ENCODE assay signal across 8 cellular contexts in the genomic region with DNA sequence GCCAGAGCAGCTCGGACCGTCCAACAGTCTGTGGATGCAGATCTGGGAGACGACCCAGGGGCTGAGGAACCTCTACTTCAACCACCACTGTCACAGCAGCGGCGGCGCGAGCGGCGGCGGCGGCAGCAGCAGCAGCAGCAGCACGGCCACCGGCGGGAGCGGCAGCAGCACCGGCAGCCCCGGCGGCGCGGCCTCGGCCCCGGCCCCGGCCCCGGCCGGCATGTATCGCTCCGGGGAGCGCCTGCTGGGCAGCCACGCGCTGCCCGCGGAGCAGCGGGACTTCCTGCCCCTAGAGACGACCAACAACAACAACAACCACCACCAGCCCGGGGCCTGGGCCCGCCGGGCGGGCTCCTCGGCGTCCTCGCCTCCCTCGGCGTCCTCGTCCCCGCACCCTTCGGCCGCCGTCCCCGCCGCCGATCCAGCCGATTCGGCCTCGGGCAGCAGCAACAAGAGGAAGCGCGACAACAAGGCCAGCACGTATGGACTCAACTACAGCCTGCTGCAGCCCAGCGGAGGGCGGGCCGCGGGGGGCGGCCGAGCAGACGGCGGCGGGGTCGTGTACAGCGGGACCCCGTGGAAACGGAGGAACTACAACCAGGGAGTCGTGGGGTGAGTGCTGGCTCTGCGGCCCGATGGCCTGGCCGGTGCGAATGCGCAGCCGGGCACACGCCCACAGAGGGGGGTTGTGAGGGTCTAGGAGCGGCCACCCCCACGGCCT. TPM values are rescaled to one million over a fixed set of nuclear protein-coding genes. Genes with fewer than 3 reads are reported as not detected.
A peak's percentile ranks its signal among the peaks of the same experiment; 100 is the strongest.
DNase-seq lines count a peak whose midpoint lies in the region; ATAC-seq and TF ChIP-seq lines count a peak whose summit lies in the region.

No MANE protein-coding gene starts in this region.

- peak overlapping the region; percentile 39 for H3K27ac ChIP-seq in SJSA1
- H3K27ac ChIP-seq in lung (ENCODE audit: low read depth in 1 of 2, low read length in 1 of 2) = peak overlapping the region; percentile 95 to 97
- peak overlapping the region; percentile 62 for H3K27ac ChIP-seq in stomach smooth muscle (ENCODE audit: low read length)

- peaks cover 21% of the 10 kb centered on the region for H3K36me3 ChIP-seq in SJSA1
- H3K36me3 ChIP-seq in lung (ENCODE audit: control insufficient read depth in 2 of 2, insufficient read depth in 2 of 2, low read length in 2 of 2) = no peaks in the 10 kb centered on the region
- H3K36me3 ChIP-seq in stomach smooth muscle (ENCODE audit: control insufficient read depth in 2 of 2, insufficient read depth in 2 of 2, low read length in 2 of 2) = no peaks in the 10 kb centered on the region

- TF ChIP-seq CTCF in lung (IDR thresholded peaks at IDR 0.05; ENCODE audit: control extremely low read depth, extremely low read depth) = no peak

- H3K4me3 ChIP-seq in SJSA1 = peak overlapping the region; percentile 98
- peak overlapping the region; percentile 92 for H3K4me3 ChIP-seq in lung
- peak overlapping the region; percentile 90 to 93 for H3K4me3 ChIP-seq in stomach smooth muscle (ENCODE audit: low read length in 2 of 2)

- H3K4me1 ChIP-seq in SJSA1 (replicated peaks) (peaks cover 38% of the 10 kb centered on the region), lung (ENCODE audit: control insufficient read depth in 2 of 2, insufficient read depth in 2 of 2, low read length in 2 of 2) (peaks cover 8 to 9% of the 10 kb centered on the region in 2 donors), stomach smooth muscle (ENCODE audit: control insufficient read depth, insufficient read depth, low read length) (peaks cover 26% of the 10 kb centered on the region)

- no peak for DNase-seq in activated naive CD4-positive, alpha-beta T cell (lab: John Stamatoyannopoulos, UW)
- DNase-seq in SJSA1 (ENCODE audit: low read depth in 1 of 2, low spot score in 2 of 2) = peak; percentile 35 to 47
- DNase-seq in lung (ENCODE audit: low spot score) = no peak
- no peak for DNase-seq in NCI-H1092 treated with DMSO at 0.1 percent for 48 hours (lab: John Stamatoyannopoulos, UW)

- H3K9me3 ChIP-seq in SJSA1 (replicated peaks) (no peaks in the 10 kb centered on the region), lung (ENCODE audit: control insufficient read depth in 2 of 2, insufficient read depth in 1 of 2, low read length in 1 of 2) (no peaks in the 10 kb centered on the region), stomach smooth muscle (ENCODE audit: control insufficient read depth in 2 of 2, low read length in 2 of 2) (no peaks in the 10 kb centered on the region)

- WGBS in lung, 2 donors = 1 to 4% methylated on average over 57 to 80 of the region's 80 CpGs

- H3K27me3 Mint-ChIP-seq in activated naive CD4-positive, alpha-beta T cell treated with anti-CD3 and anti-CD28 coated beads, Interleukin-2, amount 50 U/mL, for 24 hours = no peaks in the 10 kb centered on the region
- H3K27me3 Mint-ChIP-seq in dendritic cell treated with granulocyte-macrophage colony-stimulating factor and Interleukin-4, amounts not matched to agents 40 ng/mL and 50 ng/mL, for 4 days = no peaks in the 10 kb centered on the region

- H3K27ac Mint-ChIP-seq in activated naive CD4-positive, alpha-beta T cell treated with anti-CD3 and anti-CD28 coated beads, Interleukin-2, amount 50 U/mL, for 24 hours = no peak overlapping the region
- H3K27ac Mint-ChIP-seq in dendritic cell treated with granulocyte-macrophage colony-stimulating factor and Interleukin-4, amounts not matched to agents 40 ng/mL and 50 ng/mL, for 4 days = peak overlapping the region; percentile 80

- H3K4me3 Mint-ChIP-seq in activated naive CD4-positive, alpha-beta T cell treated with anti-CD3 and anti-CD28 coated beads, Interleukin-2, amount 50 U/mL, for 24 hours = peak overlapping the region; percentile 87
- peak overlapping the region; percentile 93 for H3K4me3 Mint-ChIP-seq in dendritic cell treated with granulocyte-macrophage colony-stimulating factor and Interleukin-4, amounts not matched to agents 40 ng/mL and 50 ng/mL, for 4 days

- no peaks in the 10 kb centered on the region for H3K9me3 Mint-ChIP-seq in activated naive CD4-positive, alpha-beta T cell treated with anti-CD3 and anti-CD28 coated beads, Interleukin-2, amount 50 U/mL, for 24 hours
- H3K9me3 Mint-ChIP-seq in dendritic cell treated with granulocyte-macrophage colony-stimulating factor and Interleukin-4, amounts not matched to agents 40 ng/mL and 50 ng/mL, for 4 days = no peaks in the 10 kb centered on the region

- intact Hi-C loops in dendritic cell treated with granulocyte-macrophage colony-stimulating factor and Interleukin-4, amounts not matched to agents 40 ng/mL and 50 ng/mL, for 4 days (cut with micrococcal nuclease) = loop anchor here (2.0 to 10.0 kb wide), 2 partner anchors 115 to 211 kb away; a partner anchor contains a TSS

- H3K27me3 ChIP-seq in SJSA1 (replicated peaks) (no peaks in the 10 kb centered on the region), lung (ENCODE audit: control insufficient read depth, insufficient read depth) (no peaks in the 10 kb centered on the region), stomach smooth muscle (ENCODE audit: control insufficient read depth in 1 of 2, insufficient read depth in 2 of 2, low read length in 2 of 2) (no peaks in the 10 kb centered on the region)

- peak; percentile 17 for ATAC-seq in HG02970 (IDR thresholded peaks at IDR 0.05; ENCODE audit: low FRiP score, unreplicated experiment)
- ATAC-seq in lung (ENCODE audit: insufficient read depth, low FRiP score) = no peak

- peak overlapping the region; percentile 71 to 79 for H3K9ac ChIP-seq in stomach smooth muscle (ENCODE audit: low read length in 2 of 2)

- peaks cover 43% of the 10 kb centered on the region for H3K4me1 Mint-ChIP-seq in activated naive CD4-positive, alpha-beta T cell treated with anti-CD3 and anti-CD28 coated beads, Interleukin-2, amount 50 U/mL, for 24 hours
- H3K4me1 Mint-ChIP-seq in dendritic cell treated with granulocyte-macrophage colony-stimulating factor and Interleukin-4, amounts not matched to agents 40 ng/mL and 50 ng/mL, for 4 days (ENCODE audit: low read depth) = peaks cover 38% of the 10 kb centered on the region

- peaks cover 5% of the 10 kb centered on the region for H3K36me3 Mint-ChIP-seq in activated naive CD4-positive, alpha-beta T cell treated with anti-CD3 and anti-CD28 coated beads, Interleukin-2, amount 50 U/mL, for 24 hours
- peaks cover 25% of the 10 kb centered on the region for H3K36me3 Mint-ChIP-seq in dendritic cell treated with granulocyte-macrophage colony-stimulating factor and Interleukin-4, amounts not matched to agents 40 ng/mL and 50 ng/mL, for 4 days (ENCODE audit: low read depth)

RNA-seq across cellular contexts. Expression of a gene that starts 0.7 kb away (rescaled TPM):
- total RNA-seq in SJSA1 (2014; rRNA removed; shearing (Covaris generic)) = 10.5 and 14.5 TPM in 2 replicates
- total RNA-seq in lung = 10 to 100 TPM; 12.4 to 16.3 TPM
- polyA plus RNA-seq in lung = 1 to 10 TPM; 4.3 to 4.4 TPM

Comparison
In these comparisons a context has a peak if more than half of its experiments do, and no peak if none do; other contexts are left out.
1. DNase-seq: peak in SJSA1 (2 of 2); none in activated naive CD4-positive, alpha-beta T cell (0 of 4), lung (single experiment) and NCI-H1092 treated with DMSO at 0.1 percent for 48 hours (single experiment).
2. H3K27ac ChIP-seq: peak in every context shown above with its lines; median percentile 96 in lung; 62 in stomach smooth muscle; 39 in SJSA1.
3. Peak in every context shown above with its lines, with median percentiles within 50 percentile points of each other: H3K4me3 ChIP-seq.